8 cellular contexts compared by ENCODE assay signal in the genomic region with DNA sequence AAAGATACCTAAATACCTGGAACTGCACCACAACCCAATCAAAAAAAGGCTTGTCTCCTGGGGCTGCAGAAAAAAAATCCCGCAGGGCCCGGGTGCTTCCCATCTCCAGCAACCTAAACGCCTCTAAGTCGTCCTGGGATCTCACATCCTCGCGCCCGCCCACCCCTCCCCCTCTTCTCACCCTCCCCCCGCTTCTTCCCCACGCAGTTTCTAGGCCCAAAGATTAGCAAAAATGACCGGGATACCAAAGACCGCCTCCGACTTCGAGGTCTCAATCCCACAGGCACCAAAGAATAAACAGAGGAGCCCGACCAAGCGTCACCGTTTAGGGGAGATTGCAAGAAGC. TPM values are rescaled to one million over a fixed set of nuclear protein-coding genes. Genes with fewer than 3 reads are reported as not detected.
A peak's percentile ranks its signal among the peaks of the same experiment; 100 is the strongest.
DNase-seq lines count a peak whose midpoint lies in the region; ATAC-seq and TF ChIP-seq lines count a peak whose summit lies in the region.

No MANE protein-coding gene starts in this region.

- 66% methylated on average over 14 of the region's 16 CpGs for WGBS in hepatocyte (ENCODE audit: low lambda C conversion rate, missing lambda C conversion rate)

- no peak for ATAC-seq in GM18909 (IDR thresholded peaks at IDR 0.05; ENCODE audit: poor library complexity, unreplicated experiment)

- no peak overlapping the region for H2AFZ ChIP-seq in Loucy (ENCODE audit: low read length)
- H2AFZ ChIP-seq in hepatocyte, result no peak overlapping the region

- no peaks in the 10 kb centered on the region for H3K9me3 ChIP-seq in Loucy (ENCODE audit: insufficient read depth, low read depth, low read length)
- H3K9me3 ChIP-seq in adipocyte (ENCODE audit: control insufficient read depth, low read length), result no peaks in the 10 kb centered on the region
- H3K9me3 ChIP-seq in hepatocyte (ENCODE audit: low read depth), result no peaks in the 10 kb centered on the region
- no peaks in the 10 kb centered on the region for H3K9me3 ChIP-seq in skeletal muscle satellite cell (replicated peaks; ENCODE audit: low read length)

- H4K20me1 ChIP-seq in Loucy (ENCODE audit: insufficient read depth, low read length, poor library complexity, severe bottlenecking) (peaks cover 40% of the 10 kb centered on the region), hepatocyte (ENCODE audit: insufficient read depth, poor library complexity, severe bottlenecking) (peaks cover 41% of the 10 kb centered on the region)

- H3F3A ChIP-seq in Loucy (ENCODE audit: low read depth), result no peaks in the 10 kb centered on the region

- H3K4me2 ChIP-seq in Loucy (ENCODE audit: low read depth, low read length, poor library complexity, severe bottlenecking) (peak overlapping the region; percentile 92), hepatocyte (peak overlapping the region; percentile 86), skeletal muscle satellite cell (ENCODE audit: low read length) (peak overlapping the region; percentile 84)

- H3K4me3 ChIP-seq in Loucy (ENCODE audit: low read length, poor library complexity, severe bottlenecking) (peak overlapping the region; percentile 91), adipocyte (ENCODE audit: low read length) (peak overlapping the region; percentile 88), hepatocyte (peak overlapping the region; percentile 59), skeletal muscle satellite cell (ENCODE audit: low read length) (peak overlapping the region; percentile 93)

- peak; percentile 39 for DNase-seq in EH (ENCODE audit: low read depth)
- peak; percentile 32 for DNase-seq in adipocyte (ENCODE audit: low read depth)
- peak; percentile 20 for DNase-seq in hepatocyte (ENCODE audit: low spot score)
- DNase-seq in putamen (ENCODE audit: low spot score), result no peak
- no peak for DNase-seq in NCI-H2029 treated with DMSO at 0.1 percent for 48 hours (lab: John Stamatoyannopoulos, UW)

- H3K36me3 ChIP-seq in Loucy (ENCODE audit: insufficient read depth, low read length), result no peaks in the 10 kb centered on the region
- no peaks in the 10 kb centered on the region for H3K36me3 ChIP-seq in adipocyte (ENCODE audit: control insufficient read depth, insufficient read depth, low read length, severe bottlenecking)
- H3K36me3 ChIP-seq in hepatocyte (replicated peaks; ENCODE audit: insufficient read depth, low read depth), result no peaks in the 10 kb centered on the region
- no peaks in the 10 kb centered on the region for H3K36me3 ChIP-seq in skeletal muscle satellite cell (ENCODE audit: insufficient read depth, low read length)

- H3K9ac ChIP-seq in Loucy (ENCODE audit: low read depth, low read length, poor library complexity, severe bottlenecking) (peak overlapping the region; percentile 94), adipocyte (ENCODE audit: low read length) (peak overlapping the region; percentile 66), skeletal muscle satellite cell (ENCODE audit: low read depth, low read length) (peak overlapping the region; percentile 97)

- H3K79me2 ChIP-seq in Loucy (ENCODE audit: insufficient read depth, low read length), result peaks cover 66% of the 10 kb centered on the region
- peaks cover 53% of the 10 kb centered on the region for H3K79me2 ChIP-seq in hepatocyte

- H3K9me2 ChIP-seq in Loucy (replicated peaks; ENCODE audit: low read depth, low read length) (no peaks in the 10 kb centered on the region), hepatocyte (replicated peaks; ENCODE audit: insufficient read depth) (no peaks in the 10 kb centered on the region)

- H3K27me3 ChIP-seq in Loucy (ENCODE audit: insufficient read depth, low read length, poor library complexity, severe bottlenecking) (no peaks in the 10 kb centered on the region), adipocyte (replicated peaks; ENCODE audit: control insufficient read depth, insufficient read depth, low read length) (no peaks in the 10 kb centered on the region), hepatocyte (no peaks in the 10 kb centered on the region), skeletal muscle satellite cell (ENCODE audit: control insufficient read depth, insufficient read depth, low read length) (no peaks in the 10 kb centered on the region)

- no peak for TF ChIP-seq CTCF in Loucy (conservative IDR thresholded peaks at IDR 0.05; ENCODE audit: low read length)
- TF ChIP-seq CTCF in hepatocyte (IDR thresholded peaks at IDR 0.05; ENCODE audit: poor library complexity), result no peak

- H3K4me1 ChIP-seq in Loucy (ENCODE audit: insufficient read depth, low read length, poor library complexity, severe bottlenecking) (peaks cover 20% of the 10 kb centered on the region), adipocyte (ENCODE audit: control insufficient read depth, insufficient read depth, low read length) (peaks cover 2% of the 10 kb centered on the region), hepatocyte (ENCODE audit: insufficient read depth) (no peaks in the 10 kb centered on the region), skeletal muscle satellite cell (ENCODE audit: control insufficient read depth, insufficient read depth, low read length) (peaks cover 2% of the 10 kb centered on the region)

- H3K27ac ChIP-seq in hepatocyte, result peak overlapping the region; percentile 99

RNA-seq across cellular contexts. Expression of a gene that starts 0.6 kb away (rescaled TPM):
- 72.1 and 79.9 TPM in 2 replicates for total RNA-seq in hepatocyte
- polyA plus RNA-seq in hepatocyte, result 41.4 and 66.7 TPM in 2 replicates
- total RNA-seq in skeletal muscle satellite cell (2012; rRNA removed), result 39.1 and 43.9 TPM in 2 replicates

Comparison
In these comparisons a context has a peak if more than half of its experiments do, and no peak if none do; other contexts are left out.
1. DNase-seq: peak in EH (single experiment), adipocyte (single experiment) and hepatocyte (single experiment); none in putamen (single experiment) and NCI-H2029 treated with DMSO at 0.1 percent for 48 hours (single experiment).
2. Peak in every context shown above with its lines, with median percentiles within 50 percentile points of each other: H3K4me2 ChIP-seq, H3K4me3 ChIP-seq and H3K9ac ChIP-seq.